Comparison of ENCODE assay signal across 27 cellular contexts in genomic region chr4:142715727-142716126, GRCh38.
"Had no signal": no experiment of that assay in that cellular context is flagged by ENCODE, and none has a peak within 500 bp of the region (broad histone marks: within the 10 kb centered on the region; RNA-seq: fewer than 3 reads in every experiment).

No MANE protein-coding gene starts in this region.

- H3K27ac Mint-ChIP-seq: activated CD8-positive, alpha-beta T cell treated with anti-CD3 and anti-CD28 coated beads for 36 hours; activated naive CD8-positive, alpha-beta T cell; activated T-helper 2 cell treated with anti-CD3 and anti-CD28 coated beads, Interferon-gamma antibody, Interleukin-2, Interleukin-4, amounts not matched to agents 10 μg/mL and 5 μg/mL and 100 μg/mL, durations not matched to agents 14 hours and 24 hours and 36 hours; dendritic cell treated with granulocyte-macrophage colony-stimulating factor and Interleukin-4, amounts not matched to agents 40 ng/mL and 50 ng/mL, for 4 days; endodermal cell had no signal

- DNase-seq: activated CD4-positive, alpha-beta T cell treated with anti-CD3 and anti-CD28 coated beads for 4 hours; activated CD4-positive, alpha-beta T cell treated with anti-CD3 and anti-CD28 coated beads, Interleukin-2, amount 10 ng/mL, durations not matched to agents 7 days and 5 days; activated CD4-positive, alpha-beta T cell treated with anti-CD3 and anti-CD28 coated beads, Interleukin-2, amount 50 U/mL, for 48 hours; activated CD4-positive, CD25-positive, alpha-beta regulatory T cell; activated CD4-positive, CD25-positive, alpha-beta regulatory T cell treated with anti-CD3 and anti-CD28 coated beads, Interleukin-2, amount 50 U/mL, for 72 hours; activated CD8-positive, alpha-beta memory T cell treated with anti-CD3 and anti-CD28 coated beads for 24 hours; activated CD8-positive, alpha-beta T cell treated with anti-CD3 and anti-CD28 coated beads for 36 hours; activated effector memory CD4-positive, alpha-beta T cell treated with anti-CD3 and anti-CD28 coated beads, Interleukin-2, amount 50 U/mL, for 16 hours; activated naive CD4-positive, alpha-beta T cell treated with anti-CD3 and anti-CD28 coated beads, Interleukin-2, amount 50 U/mL, for 16 hours; activated T-cell treated with anti-CD3 and anti-CD28 coated beads, Interleukin-2, amount 50 U/mL, for 4 hours; amniotic stem cell; anterior cingulate cortex; brain microvascular endothelial cell; dorsolateral prefrontal cortex; effector memory CD4-positive, alpha-beta T cell; endodermal cell; foreskin fibroblast; gastrocnemius medialis; glutamatergic neuron; heart left ventricle; T-helper 2 cell had no signal

- H3K4me1 Mint-ChIP-seq: central memory CD8-positive, alpha-beta T cell; endodermal cell had no signal

- H3K4me3 Mint-ChIP-seq: activated CD4-positive, alpha-beta T cell treated with anti-CD3 and anti-CD28 coated beads, Interleukin-2, amount 10 ng/mL, durations not matched to agents 7 days and 5 days; activated CD8-positive, alpha-beta T cell treated with anti-CD3 and anti-CD28 coated beads for 36 hours; activated naive CD8-positive, alpha-beta T cell; activated T-cell treated with anti-CD3 and anti-CD28 coated beads, Interleukin-2, amount 50 U/mL, for 4 hours; central memory CD8-positive, alpha-beta T cell; dendritic cell treated with granulocyte-macrophage colony-stimulating factor and Interleukin-4, amounts not matched to agents 40 ng/mL and 50 ng/mL, for 4 days; endodermal cell had no signal

- FAIRE-seq: astrocyte, bronchial epithelial cell had no signal

- H3K9me3 Mint-ChIP-seq: dendritic cell treated with granulocyte-macrophage colony-stimulating factor and Interleukin-4, amounts not matched to agents 40 ng/mL and 50 ng/mL, for 4 days; endodermal cell had no signal

- H3K27me3 Mint-ChIP-seq: activated CD4-positive, alpha-beta T cell treated with anti-CD3 and anti-CD28 coated beads, Interleukin-2, amount 10 ng/mL, durations not matched to agents 7 days and 5 days; activated CD8-positive, alpha-beta T cell treated with anti-CD3 and anti-CD28 coated beads for 36 hours; activated naive CD8-positive, alpha-beta T cell; central memory CD8-positive, alpha-beta T cell; dendritic cell treated with granulocyte-macrophage colony-stimulating factor and Interleukin-4, amounts not matched to agents 40 ng/mL and 50 ng/mL, for 4 days had no signal
